Comparison of ENCODE assay signal across 9 cellular contexts in the genomic region with DNA sequence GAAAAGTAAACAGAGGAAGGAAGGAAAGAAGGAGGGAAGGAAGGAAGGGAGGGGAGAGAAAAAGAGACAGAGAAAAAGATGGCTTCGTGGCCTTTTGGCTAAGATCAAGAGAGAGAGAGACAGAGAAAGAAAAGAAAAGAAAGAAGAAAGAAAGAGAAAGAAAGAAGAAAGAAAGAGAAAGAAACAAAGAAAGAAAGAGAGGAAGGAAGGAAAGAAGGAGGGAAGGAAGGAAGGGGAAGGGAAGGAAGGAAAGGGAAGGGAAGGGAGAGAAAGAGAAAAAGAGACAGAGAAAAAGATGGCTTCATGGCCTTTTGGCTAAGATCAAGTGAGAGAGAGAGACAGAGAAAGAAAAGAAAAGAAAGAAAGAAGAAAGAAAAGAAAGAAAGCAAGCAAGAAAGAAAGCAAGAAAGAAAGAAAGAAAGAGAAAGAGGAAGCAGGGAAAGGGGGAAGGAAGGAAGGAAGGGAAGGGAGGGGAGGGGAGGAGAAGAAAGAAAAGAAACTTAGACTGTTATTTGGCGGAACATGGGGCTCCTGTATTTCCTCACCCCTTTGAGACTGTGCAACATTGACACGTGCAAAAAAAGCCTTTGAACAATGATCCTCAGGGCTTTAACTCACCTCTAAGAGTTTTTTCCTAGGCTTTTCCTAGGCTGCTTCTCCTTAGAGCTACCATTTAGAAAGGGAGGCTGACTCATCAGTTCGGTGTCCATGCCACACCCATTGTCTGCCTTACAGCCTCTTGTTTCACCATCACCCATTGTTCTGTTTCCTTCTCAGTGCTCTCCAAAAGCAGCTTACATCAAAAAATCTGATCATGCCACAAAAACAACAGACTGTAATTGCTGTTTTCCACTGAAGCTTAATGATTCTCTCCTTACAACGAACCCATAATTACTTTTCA.
DNase-seq lines count a peak whose midpoint lies in the region; ATAC-seq, FAIRE-seq and TF ChIP-seq lines count a peak whose summit lies in the region.
"Had no signal": no experiment of that assay in that cellular context is flagged by ENCODE, and none has a peak within 500 bp of the region (broad histone marks: within the 10 kb centered on the region; RNA-seq: fewer than 3 reads in every experiment).

No MANE protein-coding gene starts in this region.

- peak; percentile 95 for FAIRE-seq in K562 (lab: Jason Lieb, UNC)

- H3K9me3 ChIP-seq in K562 (replicated peaks; ENCODE audit: control insufficient read depth, insufficient read depth, low read depth, low read length), result no peaks in the 10 kb centered on the region

- H2AK5ac ChIP-seq in mesendoderm (ENCODE audit: low read length), result no peak overlapping the region

- no TSS peak for BruUV-seq in K562 (replicated peaks; lab: Mats Ljungman, UMichigan)

- H2AFZ ChIP-seq in K562 (ENCODE audit: low read depth, low read length), result peak overlapping the region; percentile 37

- CTCF ChIA-PET in K562 (lab: Yijun Ruan, JAX; ENCODE audit: low intra/inter-chr PET ratio), result no interaction called here

- no peak overlapping the region for H3K23ac ChIP-seq in mesendoderm (ENCODE audit: low read length)

- no peak overlapping the region for H3K4ac ChIP-seq in mesendoderm (ENCODE audit: low read depth, low read length)

- H3K27ac ChIP-seq in K562 (ENCODE audit: extremely low read depth, low read depth, low read length), result peak overlapping the region; percentile 31; the same call in 2 of the 3 replicates
- H3K27ac ChIP-seq in mesendoderm (ENCODE audit: low read depth, low read length), result no peak overlapping the region

- intact Hi-C loops in K562 (cut with micrococcal nuclease), result no loop called here
- intact Hi-C loops in posterior vena cava (cut with DNase I), result no loop called here

- no peak overlapping the region for H2BK15ac ChIP-seq in mesendoderm (replicated peaks; ENCODE audit: low read depth)

- 4% methylated on average over 4 of the region's 5 CpGs for WGBS in K562 (ENCODE audit: insufficient coverage, low coverage, missing lambda C conversion rate)
- no CpG with 5 or more reads among the region's 5 CpGs for WGBS in mesendoderm (ENCODE audit: extremely low coverage, insufficient coverage, low lambda C conversion rate)

- no peak for TF ChIP-seq EP300 in K562 (IDR thresholded peaks at IDR 0.05; ENCODE audit: low read length)

- H3K56ac ChIP-seq in mesendoderm (ENCODE audit: low read length), result no peak overlapping the region

- no peak for TF ChIP-seq CTCF in K562 (IDR thresholded peaks at IDR 0.05 in 2 of 3, conservative IDR thresholded peaks at IDR 0.05 in 1 of 3; ENCODE audit: insufficient read depth in 2 of 3, low read depth in 1 of 3, low read length in 3 of 3)

- no peak overlapping the region for H4K8ac ChIP-seq in mesendoderm (ENCODE audit: low read depth, low read length)

- no peak overlapping the region for H2BK5ac ChIP-seq in mesendoderm (ENCODE audit: low read length)

- no peak for TF ChIP-seq RAD21 in K562 (CRISPR knock-in tag; conservative IDR thresholded peaks at IDR 0.05 in 1 of 2, IDR thresholded peaks at IDR 0.05 in 1 of 2)

- peak overlapping the region; percentile 28 to 36; a peak in 2 of 4 replicates for H3K9ac ChIP-seq in K562 (ENCODE audit: insufficient read depth in 1 of 2, low read depth in 2 of 2, low read length in 2 of 2)
- no peak overlapping the region for H3K9ac ChIP-seq in mesendoderm (ENCODE audit: low read length)

- H3K4me1 ChIP-seq in K562 (replicated peaks in 1 of 2; ENCODE audit: control insufficient read depth in 2 of 2, insufficient read depth in 2 of 2, low read length in 2 of 2), result peaks cover 0 to 13% of the 10 kb centered on the region in 2 experiments; a peak in 3 of 5 replicates
- H3K4me1 ChIP-seq in mesendoderm (ENCODE audit: control insufficient read depth, low read depth, low read length), result no peaks in the 10 kb centered on the region

- H3K27me3 ChIP-seq in K562 (ENCODE audit: control insufficient read depth in 2 of 2, insufficient read depth in 2 of 2, low read length in 2 of 2), result no peaks in the 10 kb centered on the region
- no peaks in the 10 kb centered on the region for H3K27me3 ChIP-seq in mesendoderm (ENCODE audit: insufficient read depth, low read length, poor library complexity)

- H3K79me1 ChIP-seq in mesendoderm (ENCODE audit: low read length), result no peaks in the 10 kb centered on the region

- no peaks in the 10 kb centered on the region for H3K36me3 ChIP-seq in K562 (ENCODE audit: control insufficient read depth, insufficient read depth, low read length)
- H3K36me3 ChIP-seq in mesendoderm (ENCODE audit: control insufficient read depth, insufficient read depth, low read length), result no peaks in the 10 kb centered on the region

- H2BK120ac ChIP-seq in mesendoderm (ENCODE audit: low read depth, low read length), result no peak overlapping the region

- H4K5ac ChIP-seq in mesendoderm (ENCODE audit: low read length), result no peak overlapping the region

- TF ChIP-seq POLR2A in K562 (conservative IDR thresholded peaks at IDR 0.05), result no peak

- peak; percentile 91 for DNase-seq in ELR (ENCODE audit: low read depth)
- peak; percentile 69 for DNase-seq in MV-4-11 (lab: John Stamatoyannopoulos, UW)
- DNase-seq in K562 (ENCODE audit: extremely low read depth in 1 of 4, low spot score in 3 of 4), result peak; percentile 41 to 65 (median 44)
- peak; percentile 78 for DNase-seq in mesendoderm
- DNase-seq in posterior vena cava (ENCODE audit: low spot score), result no peak
- no peak for DNase-seq in HK-2 (ENCODE audit: unreplicated experiment)
- no peak for DNase-seq in amygdala (lab: John Stamatoyannopoulos, UW)
- DNase-seq in stimulated activated CD4-positive, alpha-beta T cell treated with anti-CD3 and anti-CD28 coated beads, Interleukin-15, amount 100 ng/mL, for 24 hours, result no peak
- DNase-seq: T-helper 2 cell had no signal

- ATAC-seq in K562, result peak; percentile 88

- POLR2A ChIA-PET in K562 (lab: Yijun Ruan, JAX), result no interaction called here

- no peaks in the 10 kb centered on the region for H3K79me2 ChIP-seq in K562 (ENCODE audit: control insufficient read depth, insufficient read depth, low read length)
- no peaks in the 10 kb centered on the region for H3K79me2 ChIP-seq in mesendoderm (ENCODE audit: control insufficient read depth, insufficient read depth, low read length)

- H3K4me2 ChIP-seq in K562 (ENCODE audit: insufficient read depth, low read length), result peak overlapping the region; percentile 54; the same call in 1 of the 2 replicates
- H3K4me2 ChIP-seq in mesendoderm (ENCODE audit: low read length), result no peak overlapping the region

- in situ Hi-C loops in K562 (cut with MboI), result no loop called here

- H3K9me1 ChIP-seq in K562 (ENCODE audit: control insufficient read depth, insufficient read depth, low read length), result no peaks in the 10 kb centered on the region

- H4K20me1 ChIP-seq in K562 (replicated peaks; ENCODE audit: control insufficient read depth, insufficient read depth, low read length), result no peaks in the 10 kb centered on the region

- H3K4me3 ChIP-seq in K562 (no peak overlapping the region), mesendoderm (ENCODE audit: low read length) (no peak overlapping the region)

- no peak overlapping the region for H3K18ac ChIP-seq in mesendoderm (ENCODE audit: low read length)

TF ChIP-seq in K562, 482 proteins besides CTCF, POLR2A, EP300 and RAD21 (continues in another document):
- peak; percentile 91 for TF ChIP-seq ZNF316 (IDR thresholded peaks at IDR 0.05)
- TF ChIP-seq SOX6 (IDR thresholded peaks at IDR 0.05), result peak; percentile 90
- TF ChIP-seq EGR1 (conservative IDR thresholded peaks at IDR 0.05), result no peak
- peak; percentile 82 for TF ChIP-seq ATF3 (IDR thresholded peaks at IDR 0.05)
- no peak for TF ChIP-seq ATF3 (CRISPR knock-in tag; conservative IDR thresholded peaks at IDR 0.05)
- TF ChIP-seq PTRF (tag; IDR thresholded peaks at IDR 0.05), result no peak
- peak; percentile 30; the same call in 1 of the 2 replicates for TF ChIP-seq CEBPB (tag; IDR thresholded peaks at IDR 0.05)
- TF ChIP-seq MLLT1 (IDR thresholded peaks at IDR 0.05), result 0 out of 4 replicates have a peak, but pooled peaks of 1 of the 2 experiments have one; percentile 46
- TF ChIP-seq THRB (CRISPR knock-in tag; conservative IDR thresholded peaks at IDR 0.05), result 0 out of 2 replicates have a peak, but pooled peaks have one; percentile 9
- no peak for TF ChIP-seq BRD4 (IDR thresholded peaks at IDR 0.05)
- TF ChIP-seq MAFK (IDR thresholded peaks at IDR 0.05; ENCODE audit: low read length), result peak; percentile 54; the same call in 1 of the 2 replicates
- no peak for TF ChIP-seq NFATC3 (IDR thresholded peaks at IDR 0.05)
- peak; percentile 71 for TF ChIP-seq FOSL1 (tag; conservative IDR thresholded peaks at IDR 0.05)
- TF ChIP-seq HDAC1 (IDR thresholded peaks at IDR 0.05), result no peak
- 0 out of 2 replicates have a peak, but pooled peaks have one; percentile 8 for TF ChIP-seq EHMT2 (IDR thresholded peaks at IDR 0.05)

Comparison
In these comparisons a context has a peak if more than half of its experiments do, and no peak if none do; other contexts are left out.
1. DNase-seq: peak in ELR (single experiment), MV-4-11 (single experiment), K562 (4 of 4) and mesendoderm (single experiment); none in posterior vena cava (single experiment), HK-2 (single experiment), amygdala (0 of 56) and stimulated activated CD4-positive, alpha-beta T cell treated with anti-CD3 and anti-CD28 coated beads, Interleukin-15, amount 100 ng/mL, for 24 hours (single experiment).